In genomic region chr1:66227966-66228365, GRCh38 we compare ENCODE assay signal across 25 cellular contexts.
"Had no signal": no experiment of that assay in that cellular context is flagged by ENCODE, and none has a peak within 500 bp of the region (broad histone marks: within the 10 kb centered on the region; RNA-seq: fewer than 3 reads in every experiment).

No MANE protein-coding gene starts in this region.

- ATAC-seq: effector memory CD8-positive, alpha-beta T cell; esophagus mucosa; gastrocnemius medialis; heart right ventricle; left cardiac atrium; left lung; left ventricle myocardium superior; lower lobe of right lung; mucosa of descending colon had no signal

- H3K27ac ChIP-seq: colonic mucosa, epithelial cell of prostate, esophagus squamous epithelium, gastrocnemius medialis, heart right ventricle, left lung, lower lobe of right lung had no signal

- DNase-seq: colonic mucosa; cortex of kidney; effector CD8-positive, alpha-beta T cell; effector memory CD8-positive, alpha-beta T cell; endodermal cell; erythroblast; esophagus squamous epithelium; foreskin fibroblast; foreskin melanocyte; gastrocnemius medialis; glutamatergic neuron; head of caudate nucleus; heart right ventricle; hippocampal formation; left cardiac atrium; left lung; left ventricle myocardium superior; lower lobe of right lung; mesenchymal stem cell; mucosa of descending colon; naive B cell had no signal

- H3K36me3 Mint-ChIP-seq: mesothelial cell of epicardium, naive B cell had no signal

- H3K27ac Mint-ChIP-seq: dendritic cell treated with granulocyte-macrophage colony-stimulating factor and Interleukin-4, amounts not matched to agents 40 ng/mL and 50 ng/mL, for 4 days; effector memory CD8-positive, alpha-beta T cell; endodermal cell; mesothelial cell of epicardium; naive B cell had no signal

- H3K36me3 ChIP-seq: colonic mucosa, esophagus squamous epithelium, gastrocnemius medialis, heart right ventricle, left lung, lower lobe of right lung had no signal

- H3K27me3 ChIP-seq: colonic mucosa, esophagus squamous epithelium, gastrocnemius medialis, left lung had no signal

- H3K9me3 ChIP-seq: colonic mucosa, esophagus squamous epithelium, gastrocnemius medialis, heart right ventricle, left lung, lower lobe of right lung, mucosa of descending colon had no signal

- H3K9me3 Mint-ChIP-seq: dendritic cell treated with granulocyte-macrophage colony-stimulating factor and Interleukin-4, amounts not matched to agents 40 ng/mL and 50 ng/mL, for 4 days; effector memory CD8-positive, alpha-beta T cell; endodermal cell; mesothelial cell of epicardium; naive B cell had no signal

- H3K4me1 ChIP-seq: colonic mucosa, esophagus squamous epithelium, gastrocnemius medialis, heart right ventricle, left lung, lower lobe of right lung had no signal

- H3K4me3 ChIP-seq: colonic mucosa, esophagus squamous epithelium, gastrocnemius medialis, heart right ventricle, left lung, lower lobe of right lung, mucosa of descending colon had no signal
